In the genomic region with DNA sequence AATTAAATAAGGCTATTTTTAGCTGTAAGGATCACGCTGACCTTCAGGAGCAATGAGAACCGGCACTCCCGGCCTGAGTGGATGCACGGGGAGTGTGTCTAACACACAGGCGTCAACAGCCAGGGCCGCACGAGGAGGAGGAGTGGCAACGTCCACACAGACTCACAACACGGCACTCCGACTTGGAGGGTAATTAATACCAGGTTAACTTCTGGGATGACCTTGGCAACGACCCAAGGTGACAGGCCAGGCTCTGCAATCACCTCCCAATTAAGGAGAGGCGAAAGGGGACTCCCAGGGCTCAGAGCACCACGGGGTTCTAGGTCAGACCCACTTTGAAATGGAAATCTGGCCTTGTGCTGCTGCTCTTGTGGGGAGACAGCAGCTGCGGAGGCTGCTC, we compare ENCODE assay signal across 1 cellular context.
TF ChIP-seq lines count a peak whose summit lies in the region.

No MANE protein-coding gene starts in this region.

TF ChIP-seq in GM23338, 12 proteins besides CTCF, POLR2A, EP300 and RAD21 (continued from another document):
- TF ChIP-seq, protein P1, sequence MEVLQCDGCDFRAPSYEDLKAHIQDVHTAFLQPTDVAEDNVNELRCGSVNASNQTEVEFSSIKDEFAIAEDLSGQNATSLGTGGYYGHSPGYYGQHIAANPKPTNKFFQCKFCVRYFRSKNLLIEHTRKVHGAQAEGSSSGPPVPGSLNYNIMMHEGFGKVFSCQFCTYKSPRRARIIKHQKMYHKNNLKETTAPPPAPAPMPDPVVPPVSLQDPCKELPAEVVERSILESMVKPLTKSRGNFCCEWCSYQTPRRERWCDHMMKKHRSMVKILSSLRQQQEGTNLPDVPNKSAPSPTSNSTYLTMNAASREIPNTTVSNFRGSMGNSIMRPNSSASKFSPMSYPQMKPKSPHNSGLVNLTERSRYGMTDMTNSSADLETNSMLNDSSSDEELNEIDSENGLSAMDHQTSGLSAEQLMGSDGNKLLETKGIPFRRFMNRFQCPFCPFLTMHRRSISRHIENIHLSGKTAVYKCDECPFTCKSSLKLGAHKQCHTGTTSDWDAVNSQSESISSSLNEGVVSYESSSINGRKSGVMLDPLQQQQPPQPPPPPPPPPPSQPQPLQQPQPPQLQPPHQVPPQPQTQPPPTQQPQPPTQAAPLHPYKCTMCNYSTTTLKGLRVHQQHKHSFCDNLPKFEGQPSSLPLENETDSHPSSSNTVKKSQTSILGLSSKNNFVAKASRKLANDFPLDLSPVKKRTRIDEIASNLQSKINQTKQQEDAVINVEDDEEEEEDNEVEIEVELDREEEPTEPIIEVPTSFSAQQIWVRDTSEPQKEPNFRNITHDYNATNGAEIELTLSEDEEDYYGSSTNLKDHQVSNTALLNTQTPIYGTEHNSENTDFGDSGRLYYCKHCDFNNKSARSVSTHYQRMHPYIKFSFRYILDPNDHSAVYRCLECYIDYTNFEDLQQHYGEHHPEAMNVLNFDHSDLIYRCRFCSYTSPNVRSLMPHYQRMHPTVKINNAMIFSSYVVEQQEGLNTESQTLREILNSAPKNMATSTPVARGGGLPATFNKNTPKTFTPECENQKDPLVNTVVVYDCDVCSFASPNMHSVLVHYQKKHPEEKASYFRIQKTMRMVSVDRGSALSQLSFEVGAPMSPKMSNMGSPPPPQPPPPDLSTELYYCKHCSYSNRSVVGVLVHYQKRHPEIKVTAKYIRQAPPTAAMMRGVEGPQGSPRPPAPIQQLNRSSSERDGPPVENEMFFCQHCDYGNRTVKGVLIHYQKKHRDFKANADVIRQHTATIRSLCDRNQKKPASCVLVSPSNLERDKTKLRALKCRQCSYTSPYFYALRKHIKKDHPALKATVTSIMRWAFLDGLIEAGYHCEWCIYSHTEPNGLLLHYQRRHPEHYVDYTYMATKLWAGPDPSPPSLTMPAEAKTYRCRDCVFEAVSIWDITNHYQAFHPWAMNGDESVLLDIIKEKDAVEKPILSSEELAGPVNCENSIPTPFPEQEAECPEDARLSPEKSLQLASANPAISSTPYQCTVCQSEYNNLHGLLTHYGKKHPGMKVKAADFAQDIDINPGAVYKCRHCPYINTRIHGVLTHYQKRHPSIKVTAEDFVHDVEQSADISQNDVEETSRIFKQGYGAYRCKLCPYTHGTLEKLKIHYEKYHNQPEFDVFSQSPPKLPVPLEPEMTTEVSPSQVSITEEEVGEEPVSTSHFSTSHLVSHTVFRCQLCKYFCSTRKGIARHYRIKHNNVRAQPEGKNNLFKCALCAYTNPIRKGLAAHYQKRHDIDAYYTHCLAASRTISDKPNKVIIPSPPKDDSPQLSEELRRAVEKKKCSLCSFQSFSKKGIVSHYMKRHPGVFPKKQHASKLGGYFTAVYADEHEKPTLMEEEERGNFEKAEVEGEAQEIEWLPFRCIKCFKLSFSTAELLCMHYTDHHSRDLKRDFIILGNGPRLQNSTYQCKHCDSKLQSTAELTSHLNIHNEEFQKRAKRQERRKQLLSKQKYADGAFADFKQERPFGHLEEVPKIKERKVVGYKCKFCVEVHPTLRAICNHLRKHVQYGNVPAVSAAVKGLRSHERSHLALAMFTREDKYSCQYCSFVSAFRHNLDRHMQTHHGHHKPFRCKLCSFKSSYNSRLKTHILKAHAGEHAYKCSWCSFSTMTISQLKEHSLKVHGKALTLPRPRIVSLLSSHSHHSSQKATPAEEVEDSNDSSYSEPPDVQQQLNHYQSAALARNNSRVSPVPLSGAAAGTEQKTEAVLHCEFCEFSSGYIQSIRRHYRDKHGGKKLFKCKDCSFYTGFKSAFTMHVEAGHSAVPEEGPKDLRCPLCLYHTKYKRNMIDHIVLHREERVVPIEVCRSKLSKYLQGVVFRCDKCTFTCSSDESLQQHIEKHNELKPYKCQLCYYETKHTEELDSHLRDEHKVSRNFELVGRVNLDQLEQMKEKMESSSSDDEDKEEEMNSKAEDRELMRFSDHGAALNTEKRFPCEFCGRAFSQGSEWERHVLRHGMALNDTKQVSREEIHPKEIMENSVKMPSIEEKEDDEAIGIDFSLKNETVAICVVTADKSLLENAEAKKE (CRISPR knock-in tag; IDR thresholded peaks at IDR 0.05): no peak
TF ChIP-seq in GM23338: peak in this region for 0.
